ENCODE assay signal across 17 cellular contexts in the genomic region with DNA sequence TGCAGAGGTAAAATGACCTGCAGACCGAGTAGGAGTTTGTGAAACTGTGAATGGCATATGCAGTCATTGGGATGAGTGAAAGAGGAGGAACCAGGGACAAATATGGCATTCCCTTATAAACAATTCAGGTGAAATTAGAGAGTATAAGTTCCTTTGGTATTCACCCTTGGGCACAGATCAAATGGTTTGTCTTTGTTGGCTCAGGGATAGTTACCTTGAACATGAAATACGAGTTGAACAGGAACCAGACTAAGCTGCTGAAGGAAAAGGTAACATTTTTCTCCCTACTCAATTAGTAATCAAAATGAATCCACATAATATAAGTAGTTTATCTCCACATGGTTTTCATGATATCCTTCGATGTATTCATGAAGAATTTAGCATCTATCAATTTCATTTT. TPM values are rescaled to one million over a fixed set of nuclear protein-coding genes. Genes with fewer than 3 reads are reported as not detected.
DNase-seq lines count a peak whose midpoint lies in the region; ATAC-seq, FAIRE-seq and TF ChIP-seq lines count a peak whose summit lies in the region.
"Had no signal": no experiment of that assay in that cellular context is flagged by ENCODE, and none has a peak within 500 bp of the region (broad histone marks: within the 10 kb centered on the region; RNA-seq: fewer than 3 reads in every experiment).

No MANE protein-coding gene starts in this region.

- H3K27me3 ChIP-seq in bronchial epithelial cell (ENCODE audit: control insufficient read depth, insufficient read depth, low read length), result no peaks in the 10 kb centered on the region
- H3K27me3 ChIP-seq: BLaER1 had no signal

- H3K36me3 ChIP-seq in bronchial epithelial cell (ENCODE audit: control insufficient read depth, insufficient read depth, low read length), result no peaks in the 10 kb centered on the region
- H3K36me3 ChIP-seq: BLaER1 had no signal

- H3K36me3 Mint-ChIP-seq in type B pancreatic cell, result no peaks in the 10 kb centered on the region
- H3K36me3 Mint-ChIP-seq: CD14-positive monocyte; CD4-positive, alpha-beta memory T cell had no signal

- no peak for FAIRE-seq in bronchial epithelial cell (lab: Jason Lieb, UNC)
- FAIRE-seq: GM12878, H1, HepG2 had no signal

- peaks cover 11% of the 10 kb centered on the region for H3K4me1 Mint-ChIP-seq in type B pancreatic cell (ENCODE audit: unreplicated experiment)
- H3K4me1 Mint-ChIP-seq: CD14-positive monocyte; CD4-positive, alpha-beta memory T cell had no signal

- no peak overlapping the region for H3K4me3 ChIP-seq in LNCaP clone FGC (ENCODE audit: low read depth, low read length)
- no peak overlapping the region for H3K4me3 ChIP-seq in bronchial epithelial cell (ENCODE audit: low read depth, low read length)
- H3K4me3 ChIP-seq: BLaER1, GM12878 had no signal

- no peaks in the 10 kb centered on the region for H3K27me3 Mint-ChIP-seq in type B pancreatic cell
- H3K27me3 Mint-ChIP-seq: CD4-positive, alpha-beta memory T cell had no signal

- ATAC-seq in HG03135 (IDR thresholded peaks at IDR 0.05; ENCODE audit: unreplicated experiment), result no peak
- ATAC-seq: GM12878, HepG2 had no signal

- H3K9me3 Mint-ChIP-seq in type B pancreatic cell, result no peaks in the 10 kb centered on the region
- H3K9me3 Mint-ChIP-seq: H9 had no signal

- peak; percentile 7 for DNase-seq in SIG-M5 treated with dmso at 0.1 percent for 504 hours (lab: John Stamatoyannopoulos, UW; ENCODE audit: unreplicated experiment)
- no peak for DNase-seq in SIG-M5 (lab: John Stamatoyannopoulos, UW)
- DNase-seq in LNCaP clone FGC (ENCODE audit: low read depth), result peak; percentile 2
- DNase-seq in bronchial epithelial cell (ENCODE audit: low read depth), result peak; percentile 12
- DNase-seq in type B pancreatic cell (ENCODE audit: extremely low spot score, unreplicated experiment), result no peak
- DNase-seq in putamen (ENCODE audit: low spot score), result no peak
- DNase-seq: 8988T; CD4-positive, alpha-beta memory T cell; DMS79 treated with DMSO at 0.1 percent for 48 hours; H9 had no signal

- H3K27ac Mint-ChIP-seq in type B pancreatic cell, result peak overlapping the region; percentile 59
- H3K27ac Mint-ChIP-seq: CD14-positive monocyte, H9 had no signal

- TF ChIP-seq CTCF in LNCaP clone FGC (IDR thresholded peaks at IDR 0.05; ENCODE audit: control insufficient read depth, extremely low read depth, insufficient read depth) (no peak), bronchial epithelial cell (IDR thresholded peaks at IDR 0.05; ENCODE audit: insufficient read depth, low read length, severe bottlenecking) (no peak), type B pancreatic cell (conservative IDR thresholded peaks at IDR 0.05) (no peak)

- H3K4me3 Mint-ChIP-seq in type B pancreatic cell, result peak overlapping the region; percentile 2
- H3K4me3 Mint-ChIP-seq: CD14-positive monocyte; CD4-positive, alpha-beta memory T cell; H9 had no signal

RNA-seq across cellular contexts. Expression of gene SLITRK1, which starts 50.5 kb away (rescaled TPM):
- total RNA-seq in bronchial epithelial cell (not detected in 2 replicates), type B pancreatic cell (ENCODE audit: low replicate concordance) (2.1 and 5.4 TPM in 2 replicates)
- total RNA-seq: CD4-positive, alpha-beta memory T cell; G401; HepG2 had no signal

Comparison
In these comparisons a context has a peak if more than half of its experiments do, and no peak if none do; other contexts are left out.
1. DNase-seq: peak in SIG-M5 treated with dmso at 0.1 percent for 504 hours (single experiment), LNCaP clone FGC (single experiment) and bronchial epithelial cell (single experiment); none in SIG-M5 (single experiment), type B pancreatic cell (single experiment) and putamen (single experiment).